In the genomic region with DNA sequence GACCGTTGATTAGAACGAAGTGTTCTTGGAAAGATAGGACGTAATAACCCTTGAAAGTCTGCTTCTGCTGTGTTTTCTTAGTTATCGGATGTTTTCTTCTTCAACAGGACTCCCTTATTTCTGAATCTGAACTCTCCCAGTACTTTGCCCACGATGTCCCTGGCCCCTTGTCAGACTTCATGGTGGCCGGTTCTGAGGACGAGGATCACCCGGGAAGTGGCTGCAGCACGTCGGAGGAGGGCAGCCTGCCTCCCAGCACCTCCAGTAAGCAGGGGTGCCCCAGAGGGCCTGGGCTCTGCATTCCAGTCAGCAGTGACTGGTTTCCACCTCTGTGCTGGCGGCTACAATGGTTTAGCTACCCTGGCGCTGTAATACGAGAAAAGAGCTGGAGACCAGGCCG, we compare ENCODE assay signal across 25 cellular contexts.
"Had no signal": no experiment of that assay in that cellular context is flagged by ENCODE, and none has a peak within 500 bp of the region (broad histone marks: within the 10 kb centered on the region; RNA-seq: fewer than 3 reads in every experiment).

No MANE protein-coding gene starts in this region.

- H3K4me1 Mint-ChIP-seq: immature natural killer cell; naive B cell; stimulated activated effector memory CD8-positive, alpha-beta T cell treated with anti-CD3 and anti-CD28 coated beads, Interleukin-12 subunit alpha, Interleukin-12 subunit beta, amount 100 ng/mL, for 72 hours had no signal

- DNase-seq: cortex of kidney; effector memory CD8-positive, alpha-beta T cell; immature natural killer cell; islet precursor cell; kidney glomerular epithelial cell; left colon; left ventricle myocardium superior; lower lobe of right lung; mucosa of descending colon; naive B cell; right cardiac atrium; stimulated activated CD4-positive, alpha-beta T cell treated with anti-CD3 and anti-CD28 coated beads, Interleukin-2, amount 100 ng/mL, for 24 hours; stimulated activated CD4-positive, alpha-beta T cell treated with anti-CD3 and anti-CD28 coated beads, Interleukin-4, amount 100 ng/mL, for 24 hours; stimulated activated naive CD4-positive, alpha-beta T cell treated with Interleukin-2 at 50 U/mL for 16 hours; stomach; transverse colon; upper lobe of right lung had no signal

- H3K27ac ChIP-seq: lower lobe of right lung, prostate gland, stomach, thoracic aorta, transverse colon, upper lobe of right lung, vagina had no signal

- H3K4me3 Mint-ChIP-seq: effector memory CD8-positive, alpha-beta T cell; immature natural killer cell; mesothelial cell of epicardium; naive B cell; natural killer cell treated with Interleukin-12 subunit alpha and Interleukin-12 subunit beta and Interleukin-15 and Interleukin-18, amount 100 ng/mL, for 72 hours; neural crest cell; stimulated activated effector memory CD8-positive, alpha-beta T cell treated with anti-CD3 and anti-CD28 coated beads, Interleukin-12 subunit alpha, Interleukin-12 subunit beta, amount 100 ng/mL, for 72 hours had no signal

- H3K27ac Mint-ChIP-seq: effector memory CD8-positive, alpha-beta T cell; immature natural killer cell; mesothelial cell of epicardium; natural killer cell treated with Interleukin-12 subunit alpha and Interleukin-12 subunit beta and Interleukin-15 and Interleukin-18, amount 100 ng/mL, for 72 hours; stimulated activated effector memory CD8-positive, alpha-beta T cell treated with anti-CD3 and anti-CD28 coated beads, Interleukin-12 subunit alpha, Interleukin-12 subunit beta, amount 100 ng/mL, for 72 hours had no signal

- H3K4me1 ChIP-seq: lower lobe of right lung, prostate gland, stomach, transverse colon, upper lobe of right lung, vagina had no signal

- H3K9me3 Mint-ChIP-seq: effector memory CD8-positive, alpha-beta T cell; immature natural killer cell; mesothelial cell of epicardium; naive B cell; natural killer cell treated with Interleukin-12 subunit alpha and Interleukin-12 subunit beta and Interleukin-15 and Interleukin-18, amount 100 ng/mL, for 72 hours; neural crest cell; stimulated activated effector memory CD8-positive, alpha-beta T cell treated with anti-CD3 and anti-CD28 coated beads, Interleukin-12 subunit alpha, Interleukin-12 subunit beta, amount 100 ng/mL, for 72 hours had no signal

- H3K9me3 ChIP-seq: lower lobe of right lung, mucosa of descending colon, prostate gland, sigmoid colon, stomach, thoracic aorta, transverse colon, upper lobe of right lung, vagina had no signal

- H3K27me3 ChIP-seq: sigmoid colon, stomach, transverse colon, upper lobe of right lung, vagina had no signal

- H3K36me3 ChIP-seq: sigmoid colon, thoracic aorta, transverse colon, vagina had no signal

- ATAC-seq: effector memory CD8-positive, alpha-beta T cell; left colon; left ventricle myocardium superior; lower lobe of right lung; mucosa of descending colon; natural killer cell treated with Interleukin-12 subunit alpha and Interleukin-12 subunit beta and Interleukin-15 and Interleukin-18, amount 100 ng/mL, for 72 hours; stimulated activated effector memory CD8-positive, alpha-beta T cell treated with anti-CD3 and anti-CD28 coated beads, Interleukin-12 subunit alpha, Interleukin-12 subunit beta, amount 100 ng/mL, for 72 hours; upper lobe of right lung had no signal

- H3K4me3 ChIP-seq: lower lobe of right lung, mucosa of descending colon, prostate gland, sigmoid colon, stomach, thoracic aorta, transverse colon, upper lobe of right lung, vagina had no signal

- H3K27me3 Mint-ChIP-seq: naive B cell; natural killer cell treated with Interleukin-12 subunit alpha and Interleukin-12 subunit beta and Interleukin-15 and Interleukin-18, amount 100 ng/mL, for 72 hours had no signal

- H3K36me3 Mint-ChIP-seq: immature natural killer cell; naive B cell; natural killer cell treated with Interleukin-12 subunit alpha and Interleukin-12 subunit beta and Interleukin-15 and Interleukin-18, amount 100 ng/mL, for 72 hours; stimulated activated effector memory CD8-positive, alpha-beta T cell treated with anti-CD3 and anti-CD28 coated beads, Interleukin-12 subunit alpha, Interleukin-12 subunit beta, amount 100 ng/mL, for 72 hours had no signal
